In genomic region chr5:32572778-32573480, GRCh38 we compare ENCODE assay signal across 8 cellular contexts.
DNase-seq lines count a peak whose midpoint lies in the region; ATAC-seq lines count a peak whose summit lies in the region.
"Had no signal": no experiment of that assay in that cellular context is flagged by ENCODE, and none has a peak within 500 bp of the region (broad histone marks: within the 10 kb centered on the region; RNA-seq: fewer than 3 reads in every experiment).

No MANE protein-coding gene starts in this region.

- H3K9me3 Mint-ChIP-seq in memory B cell: no peaks in the 10 kb centered on the region

- peak overlapping the region; percentile 64 for H3K4me3 Mint-ChIP-seq in memory B cell

- no peaks in the 10 kb centered on the region for H3K36me3 Mint-ChIP-seq in memory B cell

- no peak for DNase-seq in memory B cell (ENCODE audit: low spot score in 2 of 2)
- no peak for DNase-seq in NCI-H510A (lab: John Stamatoyannopoulos, UW)
- no peak for DNase-seq in NOMO-1 treated with dmso at 0.1 percent for 144 hours (lab: John Stamatoyannopoulos, UW; ENCODE audit: unreplicated experiment)
- no peak for DNase-seq in NCI-H2227 (lab: John Stamatoyannopoulos, UW; ENCODE audit: unreplicated experiment)
- DNase-seq: caudate nucleus had no signal

- no peaks in the 10 kb centered on the region for H3K27me3 Mint-ChIP-seq in memory B cell

- peak overlapping the region; percentile 67 for H3K27ac Mint-ChIP-seq in memory B cell

- peaks cover 5% of the 10 kb centered on the region for H3K4me1 Mint-ChIP-seq in memory B cell

- peak; percentile 96 for ATAC-seq in GM18907 (IDR thresholded peaks at IDR 0.05; ENCODE audit: unreplicated experiment)
- peak; percentile 90 for ATAC-seq in GM21619 (IDR thresholded peaks at IDR 0.05; ENCODE audit: unreplicated experiment)
- ATAC-seq in HG03196 (IDR thresholded peaks at IDR 0.05; ENCODE audit: unreplicated experiment): peak; percentile 91
- ATAC-seq in memory B cell (ENCODE audit: low read depth): peak; percentile 89
